ENCODE assay signal across 7 cellular contexts in genomic region chr1:149775550-149776147, GRCh38. TPM values are rescaled to one million over a fixed set of nuclear protein-coding genes. Genes with fewer than 3 reads are reported as not detected.
"Had no signal": no experiment of that assay in that cellular context is flagged by ENCODE, and none has a peak within 500 bp of the region (broad histone marks: within the 10 kb centered on the region; RNA-seq: fewer than 3 reads in every experiment).

No MANE protein-coding gene starts in this region.

RNA-seq across cellular contexts. Expression of gene FCGR1A, which starts 6.8 kb away (rescaled TPM):
- total RNA-seq: dermis microvascular lymphatic vessel endothelial cell, epithelial cell of proximal tubule, foreskin keratinocyte, glomerular endothelial cell, lung microvascular endothelial cell, progenitor cell of endocrine pancreas, renal cortical epithelial cell had no signal
- polyA plus RNA-seq: foreskin keratinocyte had no signal
